29 cellular contexts compared by ENCODE assay signal in the genomic region with DNA sequence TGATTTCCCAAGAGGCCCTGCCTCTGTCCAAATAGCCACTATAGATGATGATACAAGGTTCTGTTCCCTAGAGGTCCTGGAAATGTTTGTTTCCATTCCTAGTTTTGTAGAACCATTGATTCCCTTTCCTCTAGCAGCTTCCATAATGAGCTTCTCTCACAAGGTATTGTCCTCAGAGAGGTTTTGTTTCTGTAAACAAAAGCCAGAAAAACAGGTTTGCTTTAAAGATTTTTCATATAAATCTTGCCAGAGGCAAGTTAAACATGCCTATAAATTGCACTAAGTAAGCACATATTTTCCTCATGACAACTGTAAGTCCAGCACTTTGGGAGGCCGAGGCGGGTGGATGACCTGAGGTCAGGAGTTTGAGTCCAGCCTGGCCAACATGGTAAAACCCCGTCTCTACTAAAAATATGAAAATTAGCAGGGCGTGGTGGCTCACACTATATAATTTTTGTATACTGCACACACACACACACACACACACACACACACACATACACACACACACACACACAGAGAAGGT.
DNase-seq lines count a peak whose midpoint lies in the region; FAIRE-seq and TF ChIP-seq lines count a peak whose summit lies in the region.
"Had no signal": no experiment of that assay in that cellular context is flagged by ENCODE, and none has a peak within 500 bp of the region (broad histone marks: within the 10 kb centered on the region; RNA-seq: fewer than 3 reads in every experiment).

No MANE protein-coding gene starts in this region.

- H2AFZ ChIP-seq in smooth muscle cell (ENCODE audit: low read depth), result no peak overlapping the region

- WGBS in smooth muscle cell (ENCODE audit: low lambda C conversion rate), result 69% methylated on average over 4 of the region's 4 CpGs
- 91 to 92% methylated on average over 4 of the region's 4 CpGs for WGBS in thyroid gland, 2 donors
- 53 to 63% methylated on average over 3 to 4 of the region's 4 CpGs for WGBS in transverse colon (ENCODE audit: low coverage in 1 of 2), 2 donors

- H3K4me1 ChIP-seq in smooth muscle cell (ENCODE audit: low read depth) (no peaks in the 10 kb centered on the region), thyroid gland (no peaks in the 10 kb centered on the region), transverse colon (no peaks in the 10 kb centered on the region)
- H3K4me1 ChIP-seq: A549, Peyer's patch, SJSA1, uterus had no signal

- TF ChIP-seq EP300 in transverse colon (IDR thresholded peaks at IDR 0.05; ENCODE audit: low read depth), result no peak

- DNase-seq in NCI-H510A treated with DMSO at 0.1 percent for 48 hours (lab: John Stamatoyannopoulos, UW), result peak; percentile 12
- no peak for DNase-seq in NCI-H510A (lab: John Stamatoyannopoulos, UW)
- DNase-seq in NCI-H2029 (lab: John Stamatoyannopoulos, UW), result peak; percentile 4
- peak; percentile 74 for DNase-seq in bronchial epithelial cell (ENCODE audit: low read depth)
- no peak for DNase-seq in smooth muscle cell (lab: John Stamatoyannopoulos, UW; ENCODE audit: unreplicated experiment)
- DNase-seq in thyroid gland, result no peak
- DNase-seq in medulla oblongata (ENCODE audit: extremely low spot score), result no peak
- no peak for DNase-seq in transverse colon
- DNase-seq: activated CD4-positive, alpha-beta T cell treated with anti-CD3 and anti-CD28 coated beads for 4 hours; activated CD8-positive, alpha-beta T cell treated with anti-CD3 and anti-CD28 coated beads, Interleukin-2, amount 10 ng/mL, durations not matched to agents 7 days and 5 days; activated naive CD4-positive, alpha-beta T cell treated with anti-CD3 and anti-CD28 coated beads, Interleukin-2, amount 10 ng/mL, durations not matched to agents 7 days and 5 days; CD4-positive, CD25-positive, alpha-beta regulatory T cell; cerebellar nuclear complex; hypothalamus; left colon; NCI-H2081 treated with DMSO at 0.1 percent for 48 hours; NCI-H524; nephron progenitor cell; Peyer's patch; stimulated activated naive CD4-positive, alpha-beta T cell; T-helper 9 cell; uterus; WERI-Rb-1 had no signal

- no peak for FAIRE-seq in bronchial epithelial cell (lab: Jason Lieb, UNC)
- FAIRE-seq: A549, endothelial cell of umbilical vein, GM19239, H54 had no signal

- no peaks in the 10 kb centered on the region for H3F3A ChIP-seq in smooth muscle cell (ENCODE audit: low read depth)

- H3K4me2 ChIP-seq in smooth muscle cell, result no peak overlapping the region
- H3K4me2 ChIP-seq: A549, KMS-11 had no signal

- H3K27me3 ChIP-seq in bronchial epithelial cell (ENCODE audit: control insufficient read depth, insufficient read depth, low read length), result no peaks in the 10 kb centered on the region
- H3K27me3 ChIP-seq in smooth muscle cell (ENCODE audit: low read depth), result no peaks in the 10 kb centered on the region
- H3K27me3 ChIP-seq in thyroid gland, result no peaks in the 10 kb centered on the region
- H3K27me3 ChIP-seq in transverse colon, result no peaks in the 10 kb centered on the region
- H3K27me3 ChIP-seq: Peyer's patch, SJSA1, uterus had no signal

- H3K9me3 ChIP-seq in smooth muscle cell (replicated peaks; ENCODE audit: low read depth) (no peaks in the 10 kb centered on the region), thyroid gland (no peaks in the 10 kb centered on the region), transverse colon (no peaks in the 10 kb centered on the region)
- H3K9me3 ChIP-seq: A549, Peyer's patch, SJSA1, uterus had no signal

- in situ Hi-C loops in transverse colon (cut with MboI; ENCODE audit: low pct_ligation_motif_present in 1 of 4, low pct_unique_long_range_greater_than_20kb in 1 of 4, low sequenced_read_pairs in 3 of 4), result no loop called here

- H3K4me3 ChIP-seq in bronchial epithelial cell (ENCODE audit: low read depth, low read length) (no peak overlapping the region), smooth muscle cell (no peak overlapping the region), thyroid gland (replicated peaks in 1 of 3) (no peak overlapping the region), transverse colon (no peak overlapping the region)
- H3K4me3 ChIP-seq: A549, Peyer's patch, SJSA1, uterus had no signal

- intact Hi-C loops in thyroid gland (cut with DNase I) (no loop called here), transverse colon (cut with DNase I; ENCODE audit: low total_unique reads) (no loop called here)

- no peak overlapping the region for H3K9ac ChIP-seq in smooth muscle cell (ENCODE audit: low read depth)
- H3K9ac ChIP-seq: KMS-11 had no signal

- TF ChIP-seq CTCF in bronchial epithelial cell (IDR thresholded peaks at IDR 0.05; ENCODE audit: insufficient read depth, low read length, severe bottlenecking), result no peak
- no peak for TF ChIP-seq CTCF in smooth muscle cell (IDR thresholded peaks at IDR 0.05; ENCODE audit: borderline replicate concordance, insufficient read depth, poor library complexity, severe bottlenecking)
- TF ChIP-seq CTCF in thyroid gland (IDR thresholded peaks at IDR 0.05), result no peak
- TF ChIP-seq CTCF in transverse colon (IDR thresholded peaks at IDR 0.05), result no peak

- H3K27ac ChIP-seq in smooth muscle cell (ENCODE audit: low read depth) (peak overlapping the region; percentile 18), thyroid gland (no peak overlapping the region), transverse colon (no peak overlapping the region)
- H3K27ac ChIP-seq: A549, KMS-11, Peyer's patch, SJSA1, uterus, WERI-Rb-1 had no signal

- TF ChIP-seq POLR2A in thyroid gland (IDR thresholded peaks at IDR 0.05) (no peak), transverse colon (IDR thresholded peaks at IDR 0.05) (no peak)

- no peaks in the 10 kb centered on the region for H3K79me2 ChIP-seq in smooth muscle cell (ENCODE audit: low read depth)

- H4K20me1 ChIP-seq in smooth muscle cell (ENCODE audit: low read depth), result no peaks in the 10 kb centered on the region

- H3K36me3 ChIP-seq in bronchial epithelial cell (ENCODE audit: control insufficient read depth, insufficient read depth, low read length) (no peaks in the 10 kb centered on the region), smooth muscle cell (ENCODE audit: low read depth) (no peaks in the 10 kb centered on the region), thyroid gland (no peaks in the 10 kb centered on the region), transverse colon (no peaks in the 10 kb centered on the region)
- H3K36me3 ChIP-seq: Peyer's patch, SJSA1, uterus, WERI-Rb-1 had no signal

Comparison
In these comparisons a context has a peak if more than half of its experiments do, and no peak if none do; other contexts are left out.
1. DNase-seq: peak in NCI-H510A treated with DMSO at 0.1 percent for 48 hours (single experiment), NCI-H2029 (single experiment) and bronchial epithelial cell (single experiment); none in NCI-H510A (single experiment), smooth muscle cell (single experiment), thyroid gland (0 of 2), medulla oblongata (single experiment) and transverse colon (single experiment).